1 cellular context compared by ENCODE assay signal in the genomic region with DNA sequence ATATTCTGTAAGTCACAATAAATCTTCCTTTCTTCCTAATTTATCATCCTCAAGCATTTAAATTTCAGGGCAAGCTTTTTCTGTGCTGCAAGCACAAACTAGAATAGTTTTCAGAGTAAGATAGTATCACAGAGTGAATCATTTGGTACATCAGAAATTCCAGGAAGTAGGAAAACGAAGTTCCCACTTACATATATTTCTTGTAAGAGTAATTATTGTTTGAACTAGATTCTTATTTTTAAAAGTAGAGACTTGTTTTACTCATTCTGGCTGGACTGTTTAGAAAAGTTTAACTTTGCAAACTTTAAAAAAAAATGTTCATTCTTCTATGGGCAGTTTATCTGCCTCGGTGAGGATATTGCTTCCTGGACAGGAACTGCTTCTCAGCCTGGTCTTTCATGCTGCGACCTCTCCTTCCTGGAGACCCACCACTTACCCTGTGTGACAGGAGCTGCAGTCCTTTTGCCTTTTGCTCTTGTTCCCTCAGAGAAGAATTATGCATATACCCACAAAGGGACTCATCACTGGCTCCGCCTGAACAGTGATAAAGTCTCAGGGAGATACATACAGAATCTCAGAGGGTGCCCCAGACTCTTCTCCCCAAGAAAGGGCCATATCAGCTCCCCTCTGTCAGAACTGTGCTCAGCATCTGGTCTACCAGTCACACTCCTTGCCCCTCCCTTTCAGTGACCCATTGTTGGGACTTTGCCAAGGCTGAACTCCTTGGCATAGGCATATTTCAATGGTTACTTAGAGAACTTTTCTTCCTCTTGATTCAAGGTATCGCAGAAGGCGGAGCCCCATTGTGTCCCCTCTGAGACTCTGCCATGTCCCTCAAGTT.
TF ChIP-seq lines count a peak whose summit lies in the region.

No MANE protein-coding gene starts in this region.

TF ChIP-seq in GM23338, 12 proteins besides CTCF, POLR2A, EP300 and RAD21 (continued from another document):
- TF ChIP-seq, protein P1, sequence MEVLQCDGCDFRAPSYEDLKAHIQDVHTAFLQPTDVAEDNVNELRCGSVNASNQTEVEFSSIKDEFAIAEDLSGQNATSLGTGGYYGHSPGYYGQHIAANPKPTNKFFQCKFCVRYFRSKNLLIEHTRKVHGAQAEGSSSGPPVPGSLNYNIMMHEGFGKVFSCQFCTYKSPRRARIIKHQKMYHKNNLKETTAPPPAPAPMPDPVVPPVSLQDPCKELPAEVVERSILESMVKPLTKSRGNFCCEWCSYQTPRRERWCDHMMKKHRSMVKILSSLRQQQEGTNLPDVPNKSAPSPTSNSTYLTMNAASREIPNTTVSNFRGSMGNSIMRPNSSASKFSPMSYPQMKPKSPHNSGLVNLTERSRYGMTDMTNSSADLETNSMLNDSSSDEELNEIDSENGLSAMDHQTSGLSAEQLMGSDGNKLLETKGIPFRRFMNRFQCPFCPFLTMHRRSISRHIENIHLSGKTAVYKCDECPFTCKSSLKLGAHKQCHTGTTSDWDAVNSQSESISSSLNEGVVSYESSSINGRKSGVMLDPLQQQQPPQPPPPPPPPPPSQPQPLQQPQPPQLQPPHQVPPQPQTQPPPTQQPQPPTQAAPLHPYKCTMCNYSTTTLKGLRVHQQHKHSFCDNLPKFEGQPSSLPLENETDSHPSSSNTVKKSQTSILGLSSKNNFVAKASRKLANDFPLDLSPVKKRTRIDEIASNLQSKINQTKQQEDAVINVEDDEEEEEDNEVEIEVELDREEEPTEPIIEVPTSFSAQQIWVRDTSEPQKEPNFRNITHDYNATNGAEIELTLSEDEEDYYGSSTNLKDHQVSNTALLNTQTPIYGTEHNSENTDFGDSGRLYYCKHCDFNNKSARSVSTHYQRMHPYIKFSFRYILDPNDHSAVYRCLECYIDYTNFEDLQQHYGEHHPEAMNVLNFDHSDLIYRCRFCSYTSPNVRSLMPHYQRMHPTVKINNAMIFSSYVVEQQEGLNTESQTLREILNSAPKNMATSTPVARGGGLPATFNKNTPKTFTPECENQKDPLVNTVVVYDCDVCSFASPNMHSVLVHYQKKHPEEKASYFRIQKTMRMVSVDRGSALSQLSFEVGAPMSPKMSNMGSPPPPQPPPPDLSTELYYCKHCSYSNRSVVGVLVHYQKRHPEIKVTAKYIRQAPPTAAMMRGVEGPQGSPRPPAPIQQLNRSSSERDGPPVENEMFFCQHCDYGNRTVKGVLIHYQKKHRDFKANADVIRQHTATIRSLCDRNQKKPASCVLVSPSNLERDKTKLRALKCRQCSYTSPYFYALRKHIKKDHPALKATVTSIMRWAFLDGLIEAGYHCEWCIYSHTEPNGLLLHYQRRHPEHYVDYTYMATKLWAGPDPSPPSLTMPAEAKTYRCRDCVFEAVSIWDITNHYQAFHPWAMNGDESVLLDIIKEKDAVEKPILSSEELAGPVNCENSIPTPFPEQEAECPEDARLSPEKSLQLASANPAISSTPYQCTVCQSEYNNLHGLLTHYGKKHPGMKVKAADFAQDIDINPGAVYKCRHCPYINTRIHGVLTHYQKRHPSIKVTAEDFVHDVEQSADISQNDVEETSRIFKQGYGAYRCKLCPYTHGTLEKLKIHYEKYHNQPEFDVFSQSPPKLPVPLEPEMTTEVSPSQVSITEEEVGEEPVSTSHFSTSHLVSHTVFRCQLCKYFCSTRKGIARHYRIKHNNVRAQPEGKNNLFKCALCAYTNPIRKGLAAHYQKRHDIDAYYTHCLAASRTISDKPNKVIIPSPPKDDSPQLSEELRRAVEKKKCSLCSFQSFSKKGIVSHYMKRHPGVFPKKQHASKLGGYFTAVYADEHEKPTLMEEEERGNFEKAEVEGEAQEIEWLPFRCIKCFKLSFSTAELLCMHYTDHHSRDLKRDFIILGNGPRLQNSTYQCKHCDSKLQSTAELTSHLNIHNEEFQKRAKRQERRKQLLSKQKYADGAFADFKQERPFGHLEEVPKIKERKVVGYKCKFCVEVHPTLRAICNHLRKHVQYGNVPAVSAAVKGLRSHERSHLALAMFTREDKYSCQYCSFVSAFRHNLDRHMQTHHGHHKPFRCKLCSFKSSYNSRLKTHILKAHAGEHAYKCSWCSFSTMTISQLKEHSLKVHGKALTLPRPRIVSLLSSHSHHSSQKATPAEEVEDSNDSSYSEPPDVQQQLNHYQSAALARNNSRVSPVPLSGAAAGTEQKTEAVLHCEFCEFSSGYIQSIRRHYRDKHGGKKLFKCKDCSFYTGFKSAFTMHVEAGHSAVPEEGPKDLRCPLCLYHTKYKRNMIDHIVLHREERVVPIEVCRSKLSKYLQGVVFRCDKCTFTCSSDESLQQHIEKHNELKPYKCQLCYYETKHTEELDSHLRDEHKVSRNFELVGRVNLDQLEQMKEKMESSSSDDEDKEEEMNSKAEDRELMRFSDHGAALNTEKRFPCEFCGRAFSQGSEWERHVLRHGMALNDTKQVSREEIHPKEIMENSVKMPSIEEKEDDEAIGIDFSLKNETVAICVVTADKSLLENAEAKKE (CRISPR knock-in tag; IDR thresholded peaks at IDR 0.05): no peak
- TF ChIP-seq POLR2AphosphoS5 (IDR thresholded peaks at IDR 0.05; ENCODE audit: low read depth) (no peak), EZH2 (IDR thresholded peaks at IDR 0.05; ENCODE audit: low read depth, unreplicated experiment) (no peak)
- TF ChIP-seq, protein P2, sequence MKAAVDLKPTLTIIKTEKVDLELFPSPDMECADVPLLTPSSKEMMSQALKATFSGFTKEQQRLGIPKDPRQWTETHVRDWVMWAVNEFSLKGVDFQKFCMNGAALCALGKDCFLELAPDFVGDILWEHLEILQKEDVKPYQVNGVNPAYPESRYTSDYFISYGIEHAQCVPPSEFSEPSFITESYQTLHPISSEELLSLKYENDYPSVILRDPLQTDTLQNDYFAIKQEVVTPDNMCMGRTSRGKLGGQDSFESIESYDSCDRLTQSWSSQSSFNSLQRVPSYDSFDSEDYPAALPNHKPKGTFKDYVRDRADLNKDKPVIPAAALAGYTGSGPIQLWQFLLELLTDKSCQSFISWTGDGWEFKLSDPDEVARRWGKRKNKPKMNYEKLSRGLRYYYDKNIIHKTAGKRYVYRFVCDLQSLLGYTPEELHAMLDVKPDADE (IDR thresholded peaks at IDR 0.05): no peak
- TF ChIP-seq, protein P3, sequence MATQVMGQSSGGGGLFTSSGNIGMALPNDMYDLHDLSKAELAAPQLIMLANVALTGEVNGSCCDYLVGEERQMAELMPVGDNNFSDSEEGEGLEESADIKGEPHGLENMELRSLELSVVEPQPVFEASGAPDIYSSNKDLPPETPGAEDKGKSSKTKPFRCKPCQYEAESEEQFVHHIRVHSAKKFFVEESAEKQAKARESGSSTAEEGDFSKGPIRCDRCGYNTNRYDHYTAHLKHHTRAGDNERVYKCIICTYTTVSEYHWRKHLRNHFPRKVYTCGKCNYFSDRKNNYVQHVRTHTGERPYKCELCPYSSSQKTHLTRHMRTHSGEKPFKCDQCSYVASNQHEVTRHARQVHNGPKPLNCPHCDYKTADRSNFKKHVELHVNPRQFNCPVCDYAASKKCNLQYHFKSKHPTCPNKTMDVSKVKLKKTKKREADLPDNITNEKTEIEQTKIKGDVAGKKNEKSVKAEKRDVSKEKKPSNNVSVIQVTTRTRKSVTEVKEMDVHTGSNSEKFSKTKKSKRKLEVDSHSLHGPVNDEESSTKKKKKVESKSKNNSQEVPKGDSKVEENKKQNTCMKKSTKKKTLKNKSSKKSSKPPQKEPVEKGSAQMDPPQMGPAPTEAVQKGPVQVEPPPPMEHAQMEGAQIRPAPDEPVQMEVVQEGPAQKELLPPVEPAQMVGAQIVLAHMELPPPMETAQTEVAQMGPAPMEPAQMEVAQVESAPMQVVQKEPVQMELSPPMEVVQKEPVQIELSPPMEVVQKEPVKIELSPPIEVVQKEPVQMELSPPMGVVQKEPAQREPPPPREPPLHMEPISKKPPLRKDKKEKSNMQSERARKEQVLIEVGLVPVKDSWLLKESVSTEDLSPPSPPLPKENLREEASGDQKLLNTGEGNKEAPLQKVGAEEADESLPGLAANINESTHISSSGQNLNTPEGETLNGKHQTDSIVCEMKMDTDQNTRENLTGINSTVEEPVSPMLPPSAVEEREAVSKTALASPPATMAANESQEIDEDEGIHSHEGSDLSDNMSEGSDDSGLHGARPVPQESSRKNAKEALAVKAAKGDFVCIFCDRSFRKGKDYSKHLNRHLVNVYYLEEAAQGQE (IDR thresholded peaks at IDR 0.05; ENCODE audit: unreplicated experiment): no peak
